Comparison of ENCODE assay signal across 16 cellular contexts in genomic region chr6:4800662-4801061, GRCh38. TPM values are rescaled to one million over a fixed set of nuclear protein-coding genes. Genes with fewer than 3 reads are reported as not detected.
A peak's percentile ranks its signal among the peaks of the same experiment; 100 is the strongest.
DNase-seq lines count a peak whose midpoint lies in the region; ATAC-seq, FAIRE-seq and TF ChIP-seq lines count a peak whose summit lies in the region.
"Had no signal": no experiment of that assay in that cellular context is flagged by ENCODE, and none has a peak within 500 bp of the region (broad histone marks: within the 10 kb centered on the region; RNA-seq: fewer than 3 reads in every experiment).

No MANE protein-coding gene starts in this region.

- intact Hi-C loops in sciatic nerve (cut with DNase I) = no loop called here

- peaks cover 16% of the 10 kb centered on the region for H3K4me1 Mint-ChIP-seq in glutamatergic neuron (ENCODE audit: low read depth, unreplicated experiment)
- peaks cover 69% of the 10 kb centered on the region for H3K4me1 Mint-ChIP-seq in activated T-cell treated with anti-CD3 and anti-CD28 coated beads, Interleukin-2, amount 50 U/mL, for 4 hours (ENCODE audit: low read depth)

- no peak overlapping the region for H2AFZ ChIP-seq in OCI-LY3 (ENCODE audit: low read depth, low read length)
- H2AFZ ChIP-seq: PC-9 had no signal

- H3K27me3 Mint-ChIP-seq in glutamatergic neuron (ENCODE audit: unreplicated experiment) = no peaks in the 10 kb centered on the region
- H3K27me3 Mint-ChIP-seq in activated T-cell treated with anti-CD3 and anti-CD28 coated beads, Interleukin-2, amount 50 U/mL, for 4 hours (ENCODE audit: low read depth) = no peaks in the 10 kb centered on the region

- H3K27ac ChIP-seq in BLaER1 treated with 17β-estradiol and CSF1 and Interleukin-3, amounts not matched to agents 10 nM and 100 nM = peak overlapping the region in 3 of 11 experiments; percentile 2 to 13 (median 12); a peak in 2 of 22 replicates
- no peak overlapping the region for H3K27ac ChIP-seq in OCI-LY3 (ENCODE audit: low read length)
- H3K27ac ChIP-seq: PC-9 had no signal

- peak overlapping the region; percentile 66 to 84 (median 78); a peak in 18 of 22 replicates for H3K4me2 ChIP-seq in BLaER1 treated with 17β-estradiol and CSF1 and Interleukin-3, amounts not matched to agents 10 nM and 100 nM
- H3K4me2 ChIP-seq in OCI-LY3 (ENCODE audit: low read length) = peak overlapping the region; percentile 57
- H3K4me2 ChIP-seq: PC-9 had no signal

- peaks cover 2% of the 10 kb centered on the region for H3K9me3 Mint-ChIP-seq in glutamatergic neuron (ENCODE audit: unreplicated experiment)
- peaks cover 6% of the 10 kb centered on the region for H3K9me3 Mint-ChIP-seq in activated T-cell treated with anti-CD3 and anti-CD28 coated beads, Interleukin-2, amount 50 U/mL, for 4 hours

- H3K9ac ChIP-seq in BLaER1 treated with 17β-estradiol and CSF1 and Interleukin-3, amounts not matched to agents 10 nM and 100 nM = no peak overlapping the region
- H3K9ac ChIP-seq in OCI-LY3 (ENCODE audit: low read length) = no peak overlapping the region

- peaks cover 46 to 97% (median 56%) of the 10 kb centered on the region in 11 experiments for H4K20me1 ChIP-seq in BLaER1 treated with 17β-estradiol and CSF1 and Interleukin-3, amounts not matched to agents 10 nM and 100 nM
- H4K20me1 ChIP-seq in OCI-LY3 (ENCODE audit: insufficient read depth, low read length) = peaks cover 69% of the 10 kb centered on the region

- H3K27ac Mint-ChIP-seq in glutamatergic neuron (ENCODE audit: unreplicated experiment) = no peak overlapping the region

- TF ChIP-seq CTCF in OCI-LY3 (IDR thresholded peaks at IDR 0.05; ENCODE audit: low read depth, low read length) (no peak), glutamatergic neuron (IDR thresholded peaks at IDR 0.05; ENCODE audit: partially characterized antibody, unreplicated experiment) (peak; percentile 25), D721Med (IDR thresholded peaks at IDR 0.05; ENCODE audit: insufficient read depth, missing control alignments) (no peak)

- H3K36me3 Mint-ChIP-seq in glutamatergic neuron (ENCODE audit: unreplicated experiment) = no peaks in the 10 kb centered on the region
- H3K36me3 Mint-ChIP-seq in activated T-cell treated with anti-CD3 and anti-CD28 coated beads, Interleukin-2, amount 50 U/mL, for 4 hours (ENCODE audit: insufficient read depth) = no peaks in the 10 kb centered on the region

- H3K36me3 ChIP-seq in BLaER1 treated with 17β-estradiol and CSF1 and Interleukin-3, amounts not matched to agents 10 nM and 100 nM = peaks cover 0 to 31% (median 21%) of the 10 kb centered on the region in 11 experiments; a peak in 18 of 22 replicates
- H3K36me3 ChIP-seq in OCI-LY3 (replicated peaks; ENCODE audit: low read depth, low read length) = no peaks in the 10 kb centered on the region

- no peak for FAIRE-seq in D721Med (lab: Jason Lieb, UNC)

- peaks cover 97% of the 10 kb centered on the region for H3K79me2 ChIP-seq in OCI-LY3 (ENCODE audit: low read length)

- peaks cover 11 to 57% (median 51%) of the 10 kb centered on the region in 11 experiments for H3K9me3 ChIP-seq in BLaER1 treated with 17β-estradiol and CSF1 and Interleukin-3, amounts not matched to agents 10 nM and 100 nM (replicated peaks in 1 of 11)
- H3K9me3 ChIP-seq in OCI-LY3 (ENCODE audit: insufficient read depth, low read length) = no peaks in the 10 kb centered on the region

- no peaks in the 10 kb centered on the region for H3K27me3 ChIP-seq in BLaER1 treated with 17β-estradiol and CSF1 and Interleukin-3, amounts not matched to agents 10 nM and 100 nM
- no peaks in the 10 kb centered on the region for H3K27me3 ChIP-seq in OCI-LY3 (ENCODE audit: low read depth, low read length)

- H3K4me1 ChIP-seq in BLaER1 treated with 17β-estradiol and CSF1 and Interleukin-3, amounts not matched to agents 10 nM and 100 nM = peaks cover 39 to 49% (median 45%) of the 10 kb centered on the region in 10 experiments
- H3K4me1 ChIP-seq in OCI-LY3 (ENCODE audit: low read length) = peaks cover 37% of the 10 kb centered on the region

- DNase-seq in H4 (ENCODE audit: low spot score) (peak; percentile 17), glutamatergic neuron (no peak), NCI-H1694 (lab: John Stamatoyannopoulos, UW) (no peak), sciatic nerve (ENCODE audit: low spot score) (no peak), D721Med (ENCODE audit: insufficient read length, low spot score) (no peak)
- DNase-seq in activated T-cell treated with anti-CD3 and anti-CD28 coated beads, Interleukin-2, amount 50 U/mL, for 4 hours = no peak
- DNase-seq: C1 segment of cervical spinal cord, DMS153, H7, NCI-H1092, NCI-H1694 treated with DMSO at 0.1 percent for 48 hours, NCI-H345, NCI-H526 treated with DMSO at 0.1 percent for 48 hours, PC-9 had no signal

- no peak overlapping the region for H3K4me3 Mint-ChIP-seq in glutamatergic neuron (ENCODE audit: unreplicated experiment)
- H3K4me3 Mint-ChIP-seq in activated T-cell treated with anti-CD3 and anti-CD28 coated beads, Interleukin-2, amount 50 U/mL, for 4 hours = no peak overlapping the region

- H3K4me3 ChIP-seq in BLaER1 treated with 17β-estradiol and CSF1 and Interleukin-3, amounts not matched to agents 10 nM and 100 nM = peak overlapping the region in 2 of 10 experiments; percentile 19 to 26; a peak in 1 of 20 replicates
- peak overlapping the region; percentile 24 for H3K4me3 ChIP-seq in OCI-LY3 (ENCODE audit: low read length)
- H3K4me3 ChIP-seq: PC-9 had no signal

- no peak for ATAC-seq in activated T-cell treated with anti-CD3 and anti-CD28 coated beads, Interleukin-2, amount 50 U/mL, for 4 hours
- no peak for ATAC-seq in sciatic nerve

RNA-seq across cellular contexts. Expression of gene CDYL, which starts 24.5 kb away (rescaled TPM):
- 16.0 and 25.0 TPM in 2 replicates for total RNA-seq in H4 (2014; rRNA removed; shearing (Covaris generic))
- total RNA-seq in glutamatergic neuron (ENCODE audit: unreplicated experiment) (63.3 TPM), sciatic nerve (40.3 TPM)
- total RNA-seq in activated T-cell treated with anti-CD3 and anti-CD28 coated beads, Interleukin-2, amount 50 U/mL, for 4 hours = 10 to 100 TPM; 19.1 to 22.3 (median 21.4) TPM
